Comparison of ENCODE assay signal across 8 cellular contexts in the genomic region with DNA sequence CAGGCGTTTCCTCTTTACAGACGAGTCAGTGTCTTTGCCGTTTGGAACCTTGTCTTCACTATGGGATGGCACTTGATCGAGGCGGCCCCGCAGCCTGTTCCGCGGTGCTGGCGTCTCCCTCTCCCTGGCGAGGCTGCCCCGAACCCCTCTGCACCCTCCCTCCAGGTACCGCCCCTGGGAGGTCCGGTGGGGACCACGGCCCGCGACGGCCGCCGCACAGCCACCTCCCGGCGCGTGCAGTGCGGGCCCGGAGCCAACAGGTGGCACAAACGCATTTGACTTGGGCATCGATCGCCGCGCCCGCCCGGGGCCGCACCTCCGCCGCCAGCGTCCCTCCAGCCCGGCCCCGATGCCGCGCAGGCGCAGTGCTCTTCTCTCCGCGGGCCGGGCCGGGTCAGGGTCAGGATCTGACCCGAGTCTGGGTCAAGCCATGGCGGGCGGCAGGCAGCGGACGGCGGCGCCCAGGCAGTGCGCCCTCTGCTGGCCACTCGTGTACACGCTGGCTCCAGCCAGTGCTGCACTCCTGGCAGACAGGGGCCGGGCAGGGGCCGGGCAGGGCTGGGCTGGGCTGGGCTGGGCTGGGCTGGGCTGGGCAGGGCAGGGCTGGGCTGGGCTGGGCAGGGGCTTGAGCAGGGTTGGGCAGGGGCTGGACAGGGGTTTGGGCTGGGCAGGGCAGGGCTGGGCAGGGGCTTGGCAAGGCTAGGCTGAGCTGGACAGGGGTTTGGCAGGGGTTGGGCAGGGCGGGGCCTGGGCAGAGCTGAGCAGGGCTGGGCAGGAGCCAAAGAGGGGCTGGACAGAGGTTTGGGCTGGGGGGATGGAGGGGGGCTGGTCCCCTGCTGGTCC.
DNase-seq lines count a peak whose midpoint lies in the region; ATAC-seq and TF ChIP-seq lines count a peak whose summit lies in the region.

No MANE protein-coding gene starts in this region.

- no peaks in the 10 kb centered on the region for H3K27me3 ChIP-seq in BLaER1
- peaks cover 8% of the 10 kb centered on the region for H3K27me3 ChIP-seq in NT2/D1 (ENCODE audit: insufficient read depth, insufficient read length)
- H3K27me3 ChIP-seq in neural progenitor cell = peaks cover 54% of the 10 kb centered on the region

- peak overlapping the region; percentile 70 for H2AFZ ChIP-seq in neural progenitor cell (replicated peaks)

- H3K27me3 Mint-ChIP-seq in activated T-cell treated with anti-CD3 and anti-CD28 coated beads, Interleukin-2, amount 50 U/mL, for 72 hours (ENCODE audit: low read depth) = peaks cover 41% of the 10 kb centered on the region
- peaks cover 7% of the 10 kb centered on the region for H3K27me3 Mint-ChIP-seq in neural progenitor cell (ENCODE audit: insufficient read depth, low read depth)

- H3K9me3 ChIP-seq in BLaER1 (peaks cover 1% of the 10 kb centered on the region), NT2/D1 (ENCODE audit: insufficient read depth, low read length) (peaks cover 4% of the 10 kb centered on the region; the same call in 1 of the 2 replicates), neural progenitor cell (ENCODE audit: low read depth) (no peaks in the 10 kb centered on the region)

- H4K20me1 ChIP-seq in BLaER1 (no peaks in the 10 kb centered on the region), neural progenitor cell (ENCODE audit: low read depth) (no peaks in the 10 kb centered on the region)

- peaks cover 8% of the 10 kb centered on the region; the same call in 1 of the 2 replicates for H3K4me1 ChIP-seq in BLaER1
- H3K4me1 ChIP-seq in NT2/D1 (ENCODE audit: insufficient read depth, insufficient read length) = no peaks in the 10 kb centered on the region
- no peaks in the 10 kb centered on the region for H3K4me1 ChIP-seq in neural progenitor cell

- H3K4me2 ChIP-seq in BLaER1 (peak overlapping the region; percentile 93), neural progenitor cell (peak overlapping the region; percentile 77)

- no peaks in the 10 kb centered on the region for H3K36me3 Mint-ChIP-seq in activated T-cell treated with anti-CD3 and anti-CD28 coated beads, Interleukin-2, amount 50 U/mL, for 72 hours (ENCODE audit: insufficient read depth in 2 of 2)
- H3K36me3 Mint-ChIP-seq in neural progenitor cell = no peaks in the 10 kb centered on the region

- H3K9me3 Mint-ChIP-seq in activated T-cell treated with anti-CD3 and anti-CD28 coated beads, Interleukin-2, amount 50 U/mL, for 72 hours = no peaks in the 10 kb centered on the region
- H3K9me3 Mint-ChIP-seq in neural progenitor cell = peaks cover 2% of the 10 kb centered on the region

- H3K4me3 Mint-ChIP-seq in activated T-cell treated with anti-CD3 and anti-CD28 coated beads, Interleukin-2, amount 50 U/mL, for 72 hours = peak overlapping the region; percentile 66 to 74
- peak overlapping the region; percentile 60 for H3K4me3 Mint-ChIP-seq in neural progenitor cell

- no peaks in the 10 kb centered on the region for H3K4me1 Mint-ChIP-seq in activated T-cell treated with anti-CD3 and anti-CD28 coated beads, Interleukin-2, amount 50 U/mL, for 72 hours (ENCODE audit: low read depth)
- H3K4me1 Mint-ChIP-seq in neural progenitor cell = peaks cover 8% of the 10 kb centered on the region

- TF ChIP-seq CTCF in neural progenitor cell (IDR thresholded peaks at IDR 0.05) = peak; percentile 80

- H3K36me3 ChIP-seq in BLaER1 (no peaks in the 10 kb centered on the region), NT2/D1 (ENCODE audit: insufficient read depth, insufficient read length, low read length) (no peaks in the 10 kb centered on the region), neural progenitor cell (no peaks in the 10 kb centered on the region)

- DNase-seq in GM19240 (ENCODE audit: insufficient read length, low spot score) (peak; percentile 67), NT2/D1 (ENCODE audit: low read depth, low spot score) (peak; percentile 77), fibroblast of peridontal ligament (ENCODE audit: extremely low read depth) (peak; percentile 0), neural progenitor cell (ENCODE audit: low spot score) (peak; percentile 97), substantia nigra (lab: John Stamatoyannopoulos, UW) (peak in 45 of 49 donors; percentile 4 to 74 (median 45))
- DNase-seq in activated T-cell treated with anti-CD3 and anti-CD28 coated beads, Interleukin-2, amount 50 U/mL, for 72 hours = peak; percentile 73 to 75

- H3K4me3 ChIP-seq in BLaER1 (peak overlapping the region; percentile 68), NT2/D1 (ENCODE audit: insufficient read length, low read depth) (peak overlapping the region; percentile 12), neural progenitor cell (peak overlapping the region; percentile 46)

- peak overlapping the region; percentile 71 for H3K9ac ChIP-seq in BLaER1
- H3K9ac ChIP-seq in NT2/D1 (ENCODE audit: insufficient read length, low read depth) = peak overlapping the region; percentile 36
- no peak overlapping the region for H3K9ac ChIP-seq in neural progenitor cell

- no peaks in the 10 kb centered on the region for H3K79me2 ChIP-seq in neural progenitor cell (ENCODE audit: low read depth)

- no peak overlapping the region for H3K27ac Mint-ChIP-seq in activated T-cell treated with anti-CD3 and anti-CD28 coated beads, Interleukin-2, amount 50 U/mL, for 72 hours
- H3K27ac Mint-ChIP-seq in neural progenitor cell = no peak overlapping the region

- H3F3A ChIP-seq in neural progenitor cell (ENCODE audit: low read depth) = no peaks in the 10 kb centered on the region

- H3K27ac ChIP-seq in BLaER1 = peak overlapping the region; percentile 50; the same call in 1 of the 2 replicates
- no peak overlapping the region for H3K27ac ChIP-seq in neural progenitor cell
- no peak overlapping the region for H3K27ac ChIP-seq in substantia nigra (ENCODE audit: low read depth, low read length, poor library complexity, severe bottlenecking)

- ATAC-seq in HG03432 (IDR thresholded peaks at IDR 0.05; ENCODE audit: unreplicated experiment) = peak; percentile 98
- ATAC-seq in activated T-cell treated with anti-CD3 and anti-CD28 coated beads, Interleukin-2, amount 50 U/mL, for 72 hours (replicated peaks in 1 of 2) = peak; percentile 92 to 93

Comparison
In these comparisons a context has a peak if more than half of its experiments do, and no peak if none do; other contexts are left out.
1. H3K4me3 ChIP-seq: peak in every context shown above with its lines; median percentile 68 in BLaER1; 46 in neural progenitor cell; 12 in NT2/D1.
2. DNase-seq: peak in every context shown above with its lines; median percentile 97 in neural progenitor cell; 77 in NT2/D1; 74 in activated T-cell treated with anti-CD3 and anti-CD28 coated beads, Interleukin-2, amount 50 U/mL, for 72 hours; 67 in GM19240; 45 in substantia nigra; 0 in fibroblast of peridontal ligament.